ENCODE assay signal across 18 cellular contexts in genomic region chr4:38016698-38017097, GRCh38. TPM values are rescaled to one million over a fixed set of nuclear protein-coding genes. Genes with fewer than 3 reads are reported as not detected.
DNase-seq lines count a peak whose midpoint lies in the region; ATAC-seq and TF ChIP-seq lines count a peak whose summit lies in the region.
"Had no signal": no experiment of that assay in that cellular context is flagged by ENCODE, and none has a peak within 500 bp of the region (broad histone marks: within the 10 kb centered on the region; RNA-seq: fewer than 3 reads in every experiment).

No MANE protein-coding gene starts in this region.

- peaks cover 10% of the 10 kb centered on the region for H3K36me3 Mint-ChIP-seq in glutamatergic neuron (ENCODE audit: unreplicated experiment)

- peaks cover 2% of the 10 kb centered on the region for H3K27me3 Mint-ChIP-seq in glutamatergic neuron (ENCODE audit: unreplicated experiment)

- H3K79me2 ChIP-seq in trophoblast cell (ENCODE audit: control insufficient read depth, insufficient read depth, low read length, poor library complexity): peaks cover 6% of the 10 kb centered on the region

- no peak for ATAC-seq in left cardiac atrium
- ATAC-seq: HCT116, K562, PC-3 had no signal

- H4K91ac ChIP-seq in trophoblast cell (ENCODE audit: low read depth, low read length): peak overlapping the region; percentile 42

- peak overlapping the region; percentile 38 for H3K4me3 Mint-ChIP-seq in glutamatergic neuron (ENCODE audit: unreplicated experiment)
- H3K4me3 Mint-ChIP-seq: CD14-positive monocyte had no signal

- intact Hi-C loops in left ventricle myocardium inferior (cut with micrococcal nuclease): no loop called here
- intact Hi-C loops in left cardiac atrium (cut with DNase I): no loop called here

- H3K18ac ChIP-seq in trophoblast cell (ENCODE audit: low read length): peak overlapping the region; percentile 83

- no peak overlapping the region for H2AFZ ChIP-seq in trophoblast cell (ENCODE audit: insufficient read depth, low read length, poor library complexity)

- H3K9me3 Mint-ChIP-seq in glutamatergic neuron (ENCODE audit: unreplicated experiment): peaks cover 4% of the 10 kb centered on the region
- H3K9me3 Mint-ChIP-seq: CD14-positive monocyte had no signal

- no peaks in the 10 kb centered on the region for H3K27me3 ChIP-seq in left ventricle myocardium inferior (ENCODE audit: low read depth)
- no peaks in the 10 kb centered on the region for H3K27me3 ChIP-seq in trophoblast cell (ENCODE audit: insufficient read depth, low read length)

- DNase-seq in left ventricle myocardium inferior: no peak
- no peak for DNase-seq in left cardiac atrium
- no peak for DNase-seq in glutamatergic neuron
- DNase-seq in trophoblast cell: no peak
- DNase-seq in D341Med (ENCODE audit: low spot score): no peak
- no peak for DNase-seq in anterior cingulate cortex (lab: John Stamatoyannopoulos, UW)
- no peak for DNase-seq in NCI-H2107 treated with DMSO at 0.1 percent for 48 hours (lab: John Stamatoyannopoulos, UW; ENCODE audit: unreplicated experiment)
- DNase-seq: DMS79 treated with DMSO at 0.1 percent for 48 hours, NCI-H1048, NCI-H146, NCI-H748 treated with DMSO at 0.1 percent for 48 hours, PC-3 had no signal

- H4K8ac ChIP-seq in trophoblast cell (ENCODE audit: low read depth, low read length): peak overlapping the region; percentile 62

- H3K4me1 ChIP-seq in left ventricle myocardium inferior (peaks cover 43% of the 10 kb centered on the region), trophoblast cell (ENCODE audit: control insufficient read depth in 1 of 2, insufficient read depth in 2 of 2, low read length in 2 of 2) (peaks cover 9 to 15% of the 10 kb centered on the region in 2 experiments)

- no peak overlapping the region for H3K23ac ChIP-seq in trophoblast cell (ENCODE audit: low read length)

- no peaks in the 10 kb centered on the region for H3K9me3 ChIP-seq in left ventricle myocardium inferior (replicated peaks)
- H3K9me3 ChIP-seq in trophoblast cell (ENCODE audit: insufficient read depth, low read depth, low read length): peaks cover 4% of the 10 kb centered on the region

- peak overlapping the region; percentile 53 for H3K4ac ChIP-seq in trophoblast cell (ENCODE audit: low read depth, low read length)

- no peak overlapping the region for H3K4me2 ChIP-seq in trophoblast cell (ENCODE audit: low read length)

- peak overlapping the region; percentile 87 for H3K14ac ChIP-seq in trophoblast cell (ENCODE audit: low read length)

- H2AK5ac ChIP-seq in trophoblast cell (ENCODE audit: low read length): peak overlapping the region; percentile 98

- WGBS in trophoblast cell (ENCODE audit: extremely low coverage, insufficient coverage, insufficient read length): no CpG with 5 or more reads among the region's 2 CpGs

- peak overlapping the region; percentile 90 for H2BK12ac ChIP-seq in trophoblast cell (ENCODE audit: low read length)

- peaks cover 9% of the 10 kb centered on the region for H3K79me1 ChIP-seq in trophoblast cell (ENCODE audit: low read length)

- TF ChIP-seq CTCF in left ventricle myocardium inferior (IDR thresholded peaks at IDR 0.05; ENCODE audit: borderline replicate concordance) (no peak), glutamatergic neuron (IDR thresholded peaks at IDR 0.05; ENCODE audit: partially characterized antibody, unreplicated experiment) (no peak)

- no peak overlapping the region for H3K4me3 ChIP-seq in left ventricle myocardium inferior
- no peak overlapping the region for H3K4me3 ChIP-seq in trophoblast cell (ENCODE audit: low read depth, low read length)
- H3K4me3 ChIP-seq: K562 had no signal

- H2BK5ac ChIP-seq in trophoblast cell (ENCODE audit: low read depth, low read length, poor library complexity): peak overlapping the region; percentile 54

- H3K9ac ChIP-seq in trophoblast cell (ENCODE audit: low read length): no peak overlapping the region

- H3K27ac ChIP-seq in left ventricle myocardium inferior (replicated peaks) (peak overlapping the region; percentile 75), trophoblast cell (ENCODE audit: low read depth, low read length) (peak overlapping the region; percentile 0)

- peak overlapping the region; percentile 87 for H2BK120ac ChIP-seq in trophoblast cell (ENCODE audit: insufficient read depth, low read length, poor library complexity)

- H4K12ac ChIP-seq in trophoblast cell (ENCODE audit: low read depth, low read length): no peak overlapping the region

- peak overlapping the region; percentile 40 for H3K27ac Mint-ChIP-seq in glutamatergic neuron (ENCODE audit: unreplicated experiment)

- H3K36me3 ChIP-seq in left ventricle myocardium inferior: peaks cover 32% of the 10 kb centered on the region
- peaks cover 14 to 18% of the 10 kb centered on the region in 2 experiments for H3K36me3 ChIP-seq in trophoblast cell (ENCODE audit: control insufficient read depth in 1 of 2, insufficient read depth in 2 of 2, low read length in 2 of 2)

- peaks cover 25% of the 10 kb centered on the region for H3K4me1 Mint-ChIP-seq in glutamatergic neuron (ENCODE audit: low read depth, unreplicated experiment)

RNA-seq across cellular contexts. Expression of gene PTTG2, which starts 56.5 kb away (rescaled TPM):
- total RNA-seq in left ventricle myocardium inferior: 0.58 TPM
- total RNA-seq in left cardiac atrium: 1 to 10 TPM in 1 of 2 donors, under 1 TPM in 1; 0.89 to 1.0 TPM
- total RNA-seq in glutamatergic neuron (ENCODE audit: unreplicated experiment): not detected
- polyA plus RNA-seq in trophoblast cell (2013): not detected in 2 replicates
- total RNA-seq: A673, HT1080, K562, M059J, PC-3 had no signal
- polyA plus RNA-seq: CD14-positive monocyte, K562 had no signal
